In genomic region chr15:28989239-28989830, GRCh38 we compare ENCODE assay signal across 1 cellular context.
TF ChIP-seq lines count a peak whose summit lies in the region.

No MANE protein-coding gene starts in this region.

TF ChIP-seq in GM12878, 131 proteins besides CTCF, POLR2A, EP300 and RAD21 (continued from another document):
- TF ChIP-seq, protein P1, sequence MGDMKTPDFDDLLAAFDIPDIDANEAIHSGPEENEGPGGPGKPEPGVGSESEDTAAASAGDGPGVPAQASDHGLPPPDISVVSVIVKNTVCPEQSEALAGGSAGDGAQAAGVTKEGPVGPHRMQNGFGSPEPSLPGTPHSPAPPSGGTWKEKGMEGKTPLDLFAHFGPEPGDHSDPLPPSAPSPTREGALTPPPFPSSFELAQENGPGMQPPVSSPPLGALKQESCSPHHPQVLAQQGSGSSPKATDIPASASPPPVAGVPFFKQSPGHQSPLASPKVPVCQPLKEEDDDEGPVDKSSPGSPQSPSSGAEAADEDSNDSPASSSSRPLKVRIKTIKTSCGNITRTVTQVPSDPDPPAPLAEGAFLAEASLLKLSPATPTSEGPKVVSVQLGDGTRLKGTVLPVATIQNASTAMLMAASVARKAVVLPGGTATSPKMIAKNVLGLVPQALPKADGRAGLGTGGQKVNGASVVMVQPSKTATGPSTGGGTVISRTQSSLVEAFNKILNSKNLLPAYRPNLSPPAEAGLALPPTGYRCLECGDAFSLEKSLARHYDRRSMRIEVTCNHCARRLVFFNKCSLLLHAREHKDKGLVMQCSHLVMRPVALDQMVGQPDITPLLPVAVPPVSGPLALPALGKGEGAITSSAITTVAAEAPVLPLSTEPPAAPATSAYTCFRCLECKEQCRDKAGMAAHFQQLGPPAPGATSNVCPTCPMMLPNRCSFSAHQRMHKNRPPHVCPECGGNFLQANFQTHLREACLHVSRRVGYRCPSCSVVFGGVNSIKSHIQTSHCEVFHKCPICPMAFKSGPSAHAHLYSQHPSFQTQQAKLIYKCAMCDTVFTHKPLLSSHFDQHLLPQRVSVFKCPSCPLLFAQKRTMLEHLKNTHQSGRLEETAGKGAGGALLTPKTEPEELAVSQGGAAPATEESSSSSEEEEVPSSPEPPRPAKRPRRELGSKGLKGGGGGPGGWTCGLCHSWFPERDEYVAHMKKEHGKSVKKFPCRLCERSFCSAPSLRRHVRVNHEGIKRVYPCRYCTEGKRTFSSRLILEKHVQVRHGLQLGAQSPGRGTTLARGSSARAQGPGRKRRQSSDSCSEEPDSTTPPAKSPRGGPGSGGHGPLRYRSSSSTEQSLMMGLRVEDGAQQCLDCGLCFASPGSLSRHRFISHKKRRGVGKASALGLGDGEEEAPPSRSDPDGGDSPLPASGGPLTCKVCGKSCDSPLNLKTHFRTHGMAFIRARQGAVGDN (IDR thresholded peaks at IDR 0.05) = no peak
